In the genomic region with DNA sequence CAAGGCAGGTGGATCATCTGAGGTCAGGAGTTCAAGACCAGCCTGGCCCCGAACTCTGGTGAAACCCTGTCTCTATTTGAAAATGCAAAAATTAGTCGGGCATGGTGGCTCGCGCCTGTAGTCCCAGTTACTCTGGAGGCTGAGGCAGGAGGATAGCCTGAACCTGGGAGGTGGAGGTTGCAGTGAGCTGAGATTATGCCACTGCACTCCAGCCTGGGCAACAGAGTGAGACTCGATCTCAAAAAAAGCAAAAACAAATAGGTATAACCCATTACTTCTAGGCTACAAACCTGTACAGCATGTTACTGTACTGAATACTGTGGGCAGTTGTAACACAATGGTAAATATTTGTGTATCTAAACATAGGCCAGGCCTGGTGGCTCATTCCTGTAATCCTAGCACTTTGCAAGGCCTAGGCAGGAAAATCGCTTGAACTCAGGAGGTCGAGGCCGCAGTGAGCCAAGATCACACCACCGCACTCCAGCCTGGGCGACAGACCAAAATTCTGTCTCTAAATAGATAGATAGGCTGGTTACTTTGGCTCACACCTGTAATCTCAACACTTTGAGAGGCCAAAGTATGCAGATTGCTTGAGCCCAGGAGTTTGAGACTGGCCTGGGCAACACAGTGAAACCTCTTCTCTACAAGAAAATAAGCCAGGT, we compare ENCODE assay signal across 20 cellular contexts.
DNase-seq lines count a peak whose midpoint lies in the region; ATAC-seq, FAIRE-seq and TF ChIP-seq lines count a peak whose summit lies in the region.
"Had no signal": no experiment of that assay in that cellular context is flagged by ENCODE, and none has a peak within 500 bp of the region (broad histone marks: within the 10 kb centered on the region; RNA-seq: fewer than 3 reads in every experiment).

No MANE protein-coding gene starts in this region.

- no peak for FAIRE-seq in GM12878 (lab: Jason Lieb, UNC)
- FAIRE-seq: frontal cortex had no signal

- H3K27me3 ChIP-seq in GM12878 (replicated peaks in 1 of 2; ENCODE audit: control insufficient read depth in 2 of 2, insufficient read depth in 2 of 2, low read length in 1 of 2) (no peaks in the 10 kb centered on the region), right cardiac atrium (ENCODE audit: control insufficient read depth, insufficient read depth) (no peaks in the 10 kb centered on the region), rectal smooth muscle tissue (ENCODE audit: control insufficient read depth, insufficient read depth, low read length) (no peaks in the 10 kb centered on the region)

- no peak overlapping the region for H2AFZ ChIP-seq in GM12878 (ENCODE audit: control insufficient read depth, low read depth, low read length)

- TF ChIP-seq EP300 in GM12878 (IDR thresholded peaks at IDR 0.05; ENCODE audit: borderline replicate concordance in 1 of 2, control insufficient read depth in 1 of 2, low read depth in 2 of 2, low read length in 2 of 2): no peak

- H3K9ac ChIP-seq in GM12878 (ENCODE audit: control insufficient read depth, insufficient read depth, low read length): no peak overlapping the region
- no peak overlapping the region for H3K9ac ChIP-seq in rectal smooth muscle tissue (ENCODE audit: low read length)

- no peaks in the 10 kb centered on the region for H4K20me1 ChIP-seq in GM12878 (ENCODE audit: control insufficient read depth, insufficient read depth)

- H3K4me1 Mint-ChIP-seq in activated T-helper 2 cell treated with anti-CD3 and anti-CD28 coated beads, Interferon-gamma antibody, Interleukin-2, Interleukin-4, amounts not matched to agents 10 μg/mL and 5 μg/mL and 100 μg/mL, durations not matched to agents 14 hours and 24 hours and 36 hours (ENCODE audit: low read depth): peaks cover 9% of the 10 kb centered on the region

- RAD21 ChIA-PET in GM12878 (lab: Charles Lee; ENCODE audit: unreplicated experiment): no interaction called here

- no peak overlapping the region for H3K4me3 ChIP-seq in LNCaP clone FGC (ENCODE audit: low read depth, low read length)
- H3K4me3 ChIP-seq in GM12878: no peak overlapping the region
- H3K4me3 ChIP-seq in right cardiac atrium (ENCODE audit: low read length): no peak overlapping the region
- no peak overlapping the region for H3K4me3 ChIP-seq in rectal smooth muscle tissue (ENCODE audit: low read length)

- no peak overlapping the region for H3K4me2 ChIP-seq in GM12878 (ENCODE audit: control insufficient read depth, insufficient read depth)

- in situ Hi-C loops in GM12878 (cut with MboI): no loop called here

- CTCF ChIA-PET in GM12878 (lab: Yijun Ruan, JAX): no interaction called here

- H3K36me3 Mint-ChIP-seq in activated T-helper 2 cell treated with anti-CD3 and anti-CD28 coated beads, Interferon-gamma antibody, Interleukin-2, Interleukin-4, amounts not matched to agents 10 μg/mL and 5 μg/mL and 100 μg/mL, durations not matched to agents 14 hours and 24 hours and 36 hours (ENCODE audit: low read depth): peaks cover 37% of the 10 kb centered on the region

- TF ChIP-seq RAD21 in GM12878 (IDR thresholded peaks at IDR 0.05; ENCODE audit: insufficient read depth, low read depth, low read length): no peak

- WGBS in GM12878 (ENCODE audit: insufficient coverage, insufficient replicate concordance, low lambda C conversion rate, missing lambda C conversion rate): 58% methylated on average over 10 of the region's 10 CpGs
- 75% methylated on average over 10 of the region's 10 CpGs for WGBS in right cardiac atrium

- SMC1A ChIA-PET in GM12878 (lab: Charles Lee; ENCODE audit: uncharacterized antibody, unreplicated experiment): no interaction called here

- intact Hi-C loops in GM12878 (cut with micrococcal nuclease; ENCODE audit: unreplicated experiment) (no loop called here), right cardiac atrium (cut with DNase I) (loop anchor here in 2 of 4 donors (5.0 to 10.0 kb wide), 2 partner anchors 62 to 64 kb away; a partner anchor contains a TSS)
- intact Hi-C loops in activated T-helper 2 cell treated with anti-CD3 and anti-CD28 coated beads, Interferon-gamma antibody, Interleukin-2, Interleukin-4, amounts not matched to agents 10 μg/mL and 5 μg/mL and 100 μg/mL, durations not matched to agents 14 hours and 24 hours and 36 hours (cut with micrococcal nuclease): no loop called here

- ATAC-seq in GM12878 (no peak), right cardiac atrium (peak; percentile 39 to 43), HG03565 (IDR thresholded peaks at IDR 0.05; ENCODE audit: unreplicated experiment) (no peak)

- no peak for TF ChIP-seq POLR2A in GM12878 (IDR thresholded peaks at IDR 0.05; ENCODE audit: low read depth, low read length)

- H3K36me3 ChIP-seq in GM12878 (ENCODE audit: control insufficient read depth in 2 of 2, insufficient read depth in 2 of 2, low read length in 1 of 2) (peaks cover 7 to 25% of the 10 kb centered on the region in 2 experiments), rectal smooth muscle tissue (ENCODE audit: control insufficient read depth, insufficient read depth, low read length) (no peaks in the 10 kb centered on the region)

- no peak overlapping the region for H3K4me3 Mint-ChIP-seq in activated T-helper 2 cell treated with anti-CD3 and anti-CD28 coated beads, Interferon-gamma antibody, Interleukin-2, Interleukin-4, amounts not matched to agents 10 μg/mL and 5 μg/mL and 100 μg/mL, durations not matched to agents 14 hours and 24 hours and 36 hours (ENCODE audit: low read depth)
- H3K4me3 Mint-ChIP-seq: activated CD4-positive, alpha-beta T cell treated with anti-CD3 and anti-CD28 coated beads, Interleukin-2, amount 10 ng/mL, durations not matched to agents 24 days and 14 days; activated naive CD8-positive, alpha-beta T cell treated with anti-CD3 and anti-CD28 coated beads, Interleukin-2, amount 10 ng/mL, durations not matched to agents 7 days and 5 days; activated T-helper 17 cell treated with anti-CD3 and anti-CD28 coated beads, Interleukin-2, amount 50 U/mL, for 72 hours had no signal

- H3K79me2 ChIP-seq in GM12878 (ENCODE audit: control insufficient read depth, insufficient read depth, low read length): peaks cover 39% of the 10 kb centered on the region

- H3K4me1 ChIP-seq in GM12878 (ENCODE audit: control insufficient read depth, insufficient read depth, low read length): peaks cover 29% of the 10 kb centered on the region
- peaks cover 16% of the 10 kb centered on the region for H3K4me1 ChIP-seq in right cardiac atrium (ENCODE audit: control insufficient read depth, insufficient read depth, low read length)
- H3K4me1 ChIP-seq in rectal smooth muscle tissue (ENCODE audit: control insufficient read depth, insufficient read depth, low read length): peaks cover 11% of the 10 kb centered on the region

- no TSS peak for BruUV-seq in GM12878 (replicated peaks; lab: Mats Ljungman, UMichigan)

- H3K9me3 ChIP-seq in GM12878 (replicated peaks; ENCODE audit: control insufficient read depth, insufficient read depth, low read length) (no peaks in the 10 kb centered on the region; the same call in 1 of the 3 replicates), right cardiac atrium (ENCODE audit: control insufficient read depth, low read length) (no peaks in the 10 kb centered on the region)

- H3K27ac ChIP-seq in GM12878 (ENCODE audit: control insufficient read depth, insufficient read depth) (peak overlapping the region; percentile 37), right cardiac atrium (ENCODE audit: low read length) (peak overlapping the region; percentile 77), rectal smooth muscle tissue (ENCODE audit: low read depth, low read length) (peak overlapping the region; percentile 37)

- DNase-seq in LNCaP clone FGC (ENCODE audit: low read depth): peak; percentile 87
- no peak for DNase-seq in GM12878 (ENCODE audit: low read depth, low spot score)
- DNase-seq in right cardiac atrium: peak; percentile 59 to 82 (median 79)
- DNase-seq in COLO829 (ENCODE audit: low spot score): no peak
- no peak for DNase-seq in NCI-H82 treated with DMSO at 0.1 percent for 48 hours (lab: John Stamatoyannopoulos, UW; ENCODE audit: unreplicated experiment)
- no peak for DNase-seq in activated T-helper 2 cell treated with anti-CD3 and anti-CD28 coated beads, Interferon-gamma antibody, Interleukin-2, Interleukin-4, amounts not matched to agents 10 μg/mL and 5 μg/mL and 100 μg/mL, durations not matched to agents 14 hours and 24 hours and 36 hours (ENCODE audit: low spot score)
- DNase-seq: activated CD4-positive, alpha-beta T cell treated with anti-CD3 and anti-CD28 coated beads, Interleukin-2, amount 10 ng/mL, durations not matched to agents 24 days and 14 days; activated naive CD8-positive, alpha-beta T cell treated with anti-CD3 and anti-CD28 coated beads, Interleukin-2, amount 10 ng/mL, durations not matched to agents 7 days and 5 days; caudate nucleus; DMS 273 treated with DMSO at 0.1 percent for 48 hours; NCI-H1092; NCI-H2081; NCI-H524; SHP77; stimulated activated CD4-positive, alpha-beta T cell treated with anti-CD3 and anti-CD28 coated beads, Interleukin-15, amount 100 ng/mL, for 24 hours; T-helper 1 cell had no signal

- no peaks in the 10 kb centered on the region for H3K27me3 Mint-ChIP-seq in activated T-helper 2 cell treated with anti-CD3 and anti-CD28 coated beads, Interferon-gamma antibody, Interleukin-2, Interleukin-4, amounts not matched to agents 10 μg/mL and 5 μg/mL and 100 μg/mL, durations not matched to agents 14 hours and 24 hours and 36 hours (ENCODE audit: low read depth)
- H3K27me3 Mint-ChIP-seq: activated CD4-positive, alpha-beta T cell treated with anti-CD3 and anti-CD28 coated beads, Interleukin-2, amount 10 ng/mL, durations not matched to agents 24 days and 14 days; activated naive CD8-positive, alpha-beta T cell treated with anti-CD3 and anti-CD28 coated beads, Interleukin-2, amount 10 ng/mL, durations not matched to agents 7 days and 5 days; activated T-helper 17 cell treated with anti-CD3 and anti-CD28 coated beads, Interleukin-2, amount 50 U/mL, for 72 hours had no signal

- no peak for TF ChIP-seq CTCF in LNCaP clone FGC (IDR thresholded peaks at IDR 0.05; ENCODE audit: control insufficient read depth, extremely low read depth, insufficient read depth)
- no peak for TF ChIP-seq CTCF in GM12878 (IDR thresholded peaks at IDR 0.05 in 2 of 3, conservative IDR thresholded peaks at IDR 0.05 in 1 of 3; ENCODE audit: control insufficient read depth in 2 of 3, extremely low read depth in 1 of 3, insufficient read depth in 1 of 3, low read depth in 3 of 3, low read length in 3 of 3)

- POLR2A ChIA-PET in GM12878 (lab: Charles Lee): no interaction called here

- H3K27ac Mint-ChIP-seq in activated T-helper 2 cell treated with anti-CD3 and anti-CD28 coated beads, Interferon-gamma antibody, Interleukin-2, Interleukin-4, amounts not matched to agents 10 μg/mL and 5 μg/mL and 100 μg/mL, durations not matched to agents 14 hours and 24 hours and 36 hours: no peak overlapping the region
- H3K27ac Mint-ChIP-seq: activated CD4-positive, alpha-beta T cell treated with anti-CD3 and anti-CD28 coated beads, Interleukin-2, amount 10 ng/mL, durations not matched to agents 24 days and 14 days; activated naive CD8-positive, alpha-beta T cell treated with anti-CD3 and anti-CD28 coated beads, Interleukin-2, amount 10 ng/mL, durations not matched to agents 7 days and 5 days; activated T-helper 17 cell treated with anti-CD3 and anti-CD28 coated beads, Interleukin-2, amount 50 U/mL, for 72 hours had no signal

- H3K9me3 Mint-ChIP-seq in activated T-helper 2 cell treated with anti-CD3 and anti-CD28 coated beads, Interferon-gamma antibody, Interleukin-2, Interleukin-4, amounts not matched to agents 10 μg/mL and 5 μg/mL and 100 μg/mL, durations not matched to agents 14 hours and 24 hours and 36 hours: no peaks in the 10 kb centered on the region
- H3K9me3 Mint-ChIP-seq: activated CD4-positive, alpha-beta T cell treated with anti-CD3 and anti-CD28 coated beads, Interleukin-2, amount 10 ng/mL, durations not matched to agents 24 days and 14 days; activated naive CD8-positive, alpha-beta T cell treated with anti-CD3 and anti-CD28 coated beads, Interleukin-2, amount 10 ng/mL, durations not matched to agents 7 days and 5 days; activated T-helper 17 cell treated with anti-CD3 and anti-CD28 coated beads, Interleukin-2, amount 50 U/mL, for 72 hours had no signal

Comparison
In these comparisons a context has a peak if more than half of its experiments do, and no peak if none do; other contexts are left out.
1. DNase-seq: peak in LNCaP clone FGC (single experiment) and right cardiac atrium (3 of 3); none in GM12878 (single experiment), COLO829 (single experiment), NCI-H82 treated with DMSO at 0.1 percent for 48 hours (single experiment) and activated T-helper 2 cell treated with anti-CD3 and anti-CD28 coated beads, Interferon-gamma antibody, Interleukin-2, Interleukin-4, amounts not matched to agents 10 μg/mL and 5 μg/mL and 100 μg/mL, durations not matched to agents 14 hours and 24 hours and 36 hours (single experiment).
2. ATAC-seq: peak in right cardiac atrium (2 of 2); none in GM12878 (single experiment) and HG03565 (single experiment).
3. Peak in every context shown above with its lines, with median percentiles within 50 percentile points of each other: H3K27ac ChIP-seq.